ENCODE assay signal across 1 cellular context in genomic region chr16:11791144-11791828, GRCh38.
TF ChIP-seq lines count a peak whose summit lies in the region.

No MANE protein-coding gene starts in this region.

TF ChIP-seq in H1, 55 proteins besides CTCF, POLR2A, EP300 and RAD21 (continued from another document):
- no peak for TF ChIP-seq ZNF274 (IDR thresholded peaks at IDR 0.05; ENCODE audit: borderline replicate concordance, extremely low read depth, low read length)
- TF ChIP-seq TBP (IDR thresholded peaks at IDR 0.05; ENCODE audit: low read depth, low read length): no peak
- TF ChIP-seq KDM5A (IDR thresholded peaks at IDR 0.05; ENCODE audit: low read length): no peak
- TF ChIP-seq NANOG (IDR thresholded peaks at IDR 0.05; ENCODE audit: insufficient read depth, low read depth, low read length, poor library complexity, severe bottlenecking): no peak
- TF ChIP-seq CTBP2 (IDR thresholded peaks at IDR 0.05; ENCODE audit: borderline replicate concordance, insufficient read depth, insufficient read length, low read length): no peak
- TF ChIP-seq FOSL1 (IDR thresholded peaks at IDR 0.05; ENCODE audit: insufficient read depth, low read depth, low read length): no peak
- TF ChIP-seq JUND (IDR thresholded peaks at IDR 0.05; ENCODE audit: low read length): no peak
